ENCODE assay signal across 9 cellular contexts in the genomic region with DNA sequence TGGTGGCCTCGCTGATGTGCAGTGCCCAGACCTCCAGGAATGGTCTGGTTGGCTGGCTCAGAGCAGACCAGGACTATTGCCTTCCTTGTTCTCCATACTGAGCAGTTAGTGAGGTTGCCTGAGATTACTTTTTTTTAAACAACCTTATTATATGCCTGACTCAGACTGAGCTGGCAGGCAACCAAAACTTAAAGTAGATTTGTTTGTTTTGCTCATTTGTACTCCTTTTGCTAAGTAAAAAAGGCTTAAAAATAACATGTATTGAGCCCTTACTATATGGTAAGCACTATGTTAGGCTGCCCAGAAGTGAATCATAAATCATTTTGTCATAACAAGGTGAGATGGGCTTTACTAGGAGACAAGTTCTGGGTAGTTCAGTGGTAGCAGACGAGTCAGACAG.
A peak's percentile ranks its signal among the peaks of the same experiment; 100 is the strongest.
DNase-seq lines count a peak whose midpoint lies in the region; ATAC-seq and TF ChIP-seq lines count a peak whose summit lies in the region.
"Had no signal": no experiment of that assay in that cellular context is flagged by ENCODE, and none has a peak within 500 bp of the region (broad histone marks: within the 10 kb centered on the region; RNA-seq: fewer than 3 reads in every experiment).

No MANE protein-coding gene starts in this region.

- DNase-seq in Panc1 (ENCODE audit: low read depth, low spot score) (peak; percentile 50), fibroblast of gingiva (ENCODE audit: low read depth) (peak; percentile 79), gastrocnemius medialis (no peak), GM19238 (ENCODE audit: insufficient read length, low spot score) (no peak)
- DNase-seq in stimulated activated CD8-positive, alpha-beta memory T cell treated with anti-CD3 and anti-CD28 coated beads, Interleukin-4, amount 100 ng/mL, for 48 hours, result no peak
- DNase-seq: cortex of kidney had no signal

- peaks cover 0 to 35% of the 10 kb centered on the region in 2 experiments; a peak in 1 of 3 replicates for H3K36me3 ChIP-seq in HEK293 (ENCODE audit: control insufficient read depth in 2 of 2, insufficient read depth in 1 of 2, low read length in 2 of 2)
- H3K36me3 ChIP-seq in Panc1 (ENCODE audit: control insufficient read depth, insufficient read depth, low read length), result peaks cover 26% of the 10 kb centered on the region
- H3K36me3 ChIP-seq in gastrocnemius medialis, result peaks cover 0 to 24% of the 10 kb centered on the region in 2 donors

- H3K4me3 ChIP-seq in HEK293 (ENCODE audit: low read depth, low read length) (no peak overlapping the region), Panc1 (ENCODE audit: low read depth in 2 of 2, low read length in 2 of 2) (no peak overlapping the region), gastrocnemius medialis (no peak overlapping the region)

- POLR2A ChIA-PET in HEK293 (lab: Yijun Ruan, JAX), result no interaction called here
- POLR2A ChIA-PET in Panc1 (lab: Charles Lee), result interaction anchor here (0.5 kb wide), 1 partner anchor 15 kb away, joined by 4 read pairs; no protein-coding TSS in a partner anchor

- TF ChIP-seq CTCF in HEK293 (tag by site-specific recombination; IDR thresholded peaks at IDR 0.05), result no peak
- no peak for TF ChIP-seq CTCF in Panc1 (IDR thresholded peaks at IDR 0.05)
- no peak for TF ChIP-seq CTCF in gastrocnemius medialis (IDR thresholded peaks at IDR 0.05 in 4 of 5, conservative IDR thresholded peaks at IDR 0.05 in 1 of 5)

- H3K4me1 ChIP-seq in HEK293 (ENCODE audit: control insufficient read depth, insufficient read depth, low read length), result no peaks in the 10 kb centered on the region
- H3K4me1 ChIP-seq in Panc1 (ENCODE audit: control insufficient read depth, insufficient read depth, low read length), result 0 out of 2 replicates have a peak, but pooled peaks cover 5% of the 10 kb centered on the region
- H3K4me1 ChIP-seq in gastrocnemius medialis, result peaks cover 38 to 52% of the 10 kb centered on the region in 2 donors

- in situ Hi-C loops in Panc1 (cut with HindIII; ENCODE audit: low pct_unique_long_range_greater_than_20kb, low sequenced_read_pairs) (no loop called here), gastrocnemius medialis (cut with MboI; ENCODE audit: low sequenced_read_pairs in 4 of 4) (loop anchor here in 1 of 4 donors (10.0 kb wide), 1 partner anchor 119 kb away; no protein-coding TSS in a partner anchor)

- TF ChIP-seq POLR2A in gastrocnemius medialis (IDR thresholded peaks at IDR 0.05), result no peak

- H3K27me3 ChIP-seq in Panc1 (ENCODE audit: control insufficient read depth, insufficient read depth, low read length) (no peaks in the 10 kb centered on the region), gastrocnemius medialis (no peaks in the 10 kb centered on the region)

- CTCF ChIA-PET in HEK293 (lab: Yijun Ruan, JAX), result interaction anchor here (0.6 to 1.9 kb wide), 2 partner anchors 23 to 584 kb away, joined by 5 to 6 read pairs; no protein-coding TSS in a partner anchor
- CTCF ChIA-PET in Panc1 (lab: Charles Lee), result no interaction called here

- ATAC-seq in Panc1 (peak; percentile 70), gastrocnemius medialis (peak; percentile 45 to 67), GM18909 (IDR thresholded peaks at IDR 0.05; ENCODE audit: poor library complexity, unreplicated experiment) (no peak), GM18520 (IDR thresholded peaks at IDR 0.05; ENCODE audit: unreplicated experiment) (no peak)

- intact Hi-C loops in Panc1 (cut with micrococcal nuclease; ENCODE audit: unreplicated experiment), result no loop called here
- intact Hi-C loops in gastrocnemius medialis (cut with DNase I; ENCODE audit: low total_unique reads), result loop anchor here (5.0 kb wide), 1 partner anchor 34 kb away; no protein-coding TSS in a partner anchor

- H3K27ac ChIP-seq in HEK293 (ENCODE audit: extremely low read depth, low read depth, low read length), result no peak overlapping the region; the same call in 1 of the 2 replicates
- no peak overlapping the region for H3K27ac ChIP-seq in Panc1 (ENCODE audit: low read length)
- H3K27ac ChIP-seq in gastrocnemius medialis, result peak overlapping the region; percentile 1 to 23 (median 10)

- BruUV-seq in Panc1 (replicated peaks; lab: Mats Ljungman, UMichigan), result no TSS peak

- H3K9me3 ChIP-seq in HEK293 (ENCODE audit: control insufficient read depth, insufficient read depth, low read depth, low read length), result no peaks in the 10 kb centered on the region
- H3K9me3 ChIP-seq in Panc1 (ENCODE audit: control insufficient read depth, insufficient read depth, low read depth, low read length), result no peaks in the 10 kb centered on the region
- no peaks in the 10 kb centered on the region for H3K9me3 ChIP-seq in gastrocnemius medialis

TF ChIP-seq in HEK293, 187 proteins besides CTCF, POLR2A, EP300 and RAD21 (continues in another document):
- TF ChIP-seq, protein P1, sequence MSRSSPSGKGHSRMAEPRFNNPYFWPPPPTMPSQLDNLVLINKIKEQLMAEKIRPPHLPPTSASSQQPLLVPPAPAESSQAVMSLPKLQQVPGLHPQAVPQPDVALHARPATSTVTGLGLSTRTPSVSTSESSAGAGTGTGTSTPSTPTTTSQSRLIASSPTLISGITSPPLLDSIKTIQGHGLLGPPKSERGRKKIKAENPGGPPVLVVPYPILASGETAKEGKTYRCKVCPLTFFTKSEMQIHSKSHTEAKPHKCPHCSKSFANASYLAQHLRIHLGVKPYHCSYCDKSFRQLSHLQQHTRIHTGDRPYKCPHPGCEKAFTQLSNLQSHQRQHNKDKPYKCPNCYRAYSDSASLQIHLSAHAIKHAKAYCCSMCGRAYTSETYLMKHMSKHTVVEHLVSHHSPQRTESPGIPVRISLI (tag by site-specific recombination; IDR thresholded peaks at IDR 0.05), result peak; percentile 49; the same call in 1 of the 2 replicates
- TF ChIP-seq MYNN (tag by site-specific recombination; IDR thresholded peaks at IDR 0.05; ENCODE audit: borderline replicate concordance) (no peak), ZNF843 (tag by site-specific recombination; IDR thresholded peaks at IDR 0.05) (no peak), ZNF223 (tag by site-specific recombination; IDR thresholded peaks at IDR 0.05) (no peak), ZNF521 (tag by site-specific recombination; IDR thresholded peaks at IDR 0.05) (no peak), ZNF157 (tag by site-specific recombination; IDR thresholded peaks at IDR 0.05) (no peak), FEZF1 (tag by site-specific recombination; IDR thresholded peaks at IDR 0.05) (peak; percentile 87), OSR2 (tag by site-specific recombination; IDR thresholded peaks at IDR 0.05) (peak; percentile 31; the same call in 1 of the 2 replicates), ZBTB8A (tag by site-specific recombination; IDR thresholded peaks at IDR 0.05) (0 out of 2 replicates have a peak, but pooled peaks have one; percentile 30), ZNF677 (tag by site-specific recombination; IDR thresholded peaks at IDR 0.05) (no peak), ZNF585B (tag by site-specific recombination; IDR thresholded peaks at IDR 0.05) (no peak)
- TF ChIP-seq, protein P2, sequence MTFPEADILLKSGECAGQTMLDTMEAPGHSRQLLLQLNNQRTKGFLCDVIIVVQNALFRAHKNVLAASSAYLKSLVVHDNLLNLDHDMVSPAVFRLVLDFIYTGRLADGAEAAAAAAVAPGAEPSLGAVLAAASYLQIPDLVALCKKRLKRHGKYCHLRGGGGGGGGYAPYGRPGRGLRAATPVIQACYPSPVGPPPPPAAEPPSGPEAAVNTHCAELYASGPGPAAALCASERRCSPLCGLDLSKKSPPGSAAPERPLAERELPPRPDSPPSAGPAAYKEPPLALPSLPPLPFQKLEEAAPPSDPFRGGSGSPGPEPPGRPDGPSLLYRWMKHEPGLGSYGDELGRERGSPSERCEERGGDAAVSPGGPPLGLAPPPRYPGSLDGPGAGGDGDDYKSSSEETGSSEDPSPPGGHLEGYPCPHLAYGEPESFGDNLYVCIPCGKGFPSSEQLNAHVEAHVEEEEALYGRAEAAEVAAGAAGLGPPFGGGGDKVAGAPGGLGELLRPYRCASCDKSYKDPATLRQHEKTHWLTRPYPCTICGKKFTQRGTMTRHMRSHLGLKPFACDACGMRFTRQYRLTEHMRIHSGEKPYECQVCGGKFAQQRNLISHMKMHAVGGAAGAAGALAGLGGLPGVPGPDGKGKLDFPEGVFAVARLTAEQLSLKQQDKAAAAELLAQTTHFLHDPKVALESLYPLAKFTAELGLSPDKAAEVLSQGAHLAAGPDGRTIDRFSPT (tag by site-specific recombination; IDR thresholded peaks at IDR 0.05), result no peak
- TF ChIP-seq, protein P3, sequence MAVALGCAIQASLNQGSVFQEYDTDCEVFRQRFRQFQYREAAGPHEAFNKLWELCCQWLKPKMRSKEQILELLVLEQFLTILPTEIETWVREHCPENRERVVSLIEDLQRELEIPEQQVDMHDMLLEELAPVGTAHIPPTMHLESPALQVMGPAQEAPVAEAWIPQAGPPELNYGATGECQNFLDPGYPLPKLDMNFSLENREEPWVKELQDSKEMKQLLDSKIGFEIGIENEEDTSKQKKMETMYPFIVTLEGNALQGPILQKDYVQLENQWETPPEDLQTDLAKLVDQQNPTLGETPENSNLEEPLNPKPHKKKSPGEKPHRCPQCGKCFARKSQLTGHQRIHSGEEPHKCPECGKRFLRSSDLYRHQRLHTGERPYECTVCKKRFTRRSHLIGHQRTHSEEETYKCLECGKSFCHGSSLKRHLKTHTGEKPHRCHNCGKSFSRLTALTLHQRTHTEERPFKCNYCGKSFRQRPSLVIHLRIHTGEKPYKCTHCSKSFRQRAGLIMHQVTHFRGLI (tag by site-specific recombination; IDR thresholded peaks at IDR 0.05), result no peak
- TF ChIP-seq, protein P4, sequence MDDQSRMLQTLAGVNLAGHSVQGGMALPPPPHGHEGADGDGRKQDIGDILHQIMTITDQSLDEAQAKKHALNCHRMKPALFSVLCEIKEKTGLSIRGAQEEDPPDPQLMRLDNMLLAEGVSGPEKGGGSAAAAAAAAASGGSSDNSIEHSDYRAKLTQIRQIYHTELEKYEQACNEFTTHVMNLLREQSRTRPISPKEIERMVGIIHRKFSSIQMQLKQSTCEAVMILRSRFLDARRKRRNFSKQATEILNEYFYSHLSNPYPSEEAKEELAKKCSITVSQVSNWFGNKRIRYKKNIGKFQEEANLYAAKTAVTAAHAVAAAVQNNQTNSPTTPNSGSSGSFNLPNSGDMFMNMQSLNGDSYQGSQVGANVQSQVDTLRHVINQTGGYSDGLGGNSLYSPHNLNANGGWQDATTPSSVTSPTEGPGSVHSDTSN (CRISPR knock-in tag; IDR thresholded peaks at IDR 0.05), result no peak
- TF ChIP-seq, protein P5, sequence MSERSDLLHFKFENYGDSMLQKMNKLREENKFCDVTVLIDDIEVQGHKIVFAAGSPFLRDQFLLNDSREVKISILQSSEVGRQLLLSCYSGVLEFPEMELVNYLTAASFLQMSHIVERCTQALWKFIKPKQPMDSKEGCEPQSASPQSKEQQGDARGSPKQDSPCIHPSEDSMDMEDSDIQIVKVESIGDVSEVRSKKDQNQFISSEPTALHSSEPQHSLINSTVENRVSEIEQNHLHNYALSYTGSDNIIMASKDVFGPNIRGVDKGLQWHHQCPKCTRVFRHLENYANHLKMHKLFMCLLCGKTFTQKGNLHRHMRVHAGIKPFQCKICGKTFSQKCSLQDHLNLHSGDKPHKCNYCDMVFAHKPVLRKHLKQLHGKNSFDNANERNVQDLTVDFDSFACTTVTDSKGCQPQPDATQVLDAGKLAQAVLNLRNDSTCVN (tag by site-specific recombination; optimal IDR thresholded peaks at IDR 0.05), result no peak

Comparison
In these comparisons a context has a peak if more than half of its experiments do, and no peak if none do; other contexts are left out.
1. H3K27ac ChIP-seq: peak in gastrocnemius medialis (4 of 4); none in HEK293 (single experiment) and Panc1 (single experiment).
2. ATAC-seq: peak in Panc1 (single experiment) and gastrocnemius medialis (2 of 2); none in GM18909 (single experiment) and GM18520 (single experiment).
3. DNase-seq: peak in Panc1 (single experiment) and fibroblast of gingiva (single experiment); none in gastrocnemius medialis (0 of 2), GM19238 (single experiment) and stimulated activated CD8-positive, alpha-beta memory T cell treated with anti-CD3 and anti-CD28 coated beads, Interleukin-4, amount 100 ng/mL, for 48 hours (single experiment).